In genomic region chr5:22567983-22568382, GRCh38 we compare ENCODE assay signal across 30 cellular contexts.
"Had no signal": no experiment of that assay in that cellular context is flagged by ENCODE, and none has a peak within 500 bp of the region (broad histone marks: within the 10 kb centered on the region; RNA-seq: fewer than 3 reads in every experiment).

No MANE protein-coding gene starts in this region.

- H3K36me3 ChIP-seq: adrenal gland, ascending aorta, cardiac muscle cell had no signal

- H3K4me3 ChIP-seq: adrenal gland, ascending aorta, cardiac muscle cell had no signal

- H3K4me1 ChIP-seq: adrenal gland, ascending aorta had no signal

- H3K9me3 ChIP-seq: adrenal gland, ascending aorta had no signal

- DNase-seq: activated B cell treated with CpG ODN at 0.5 μM for 24 hours; activated CD4-positive, alpha-beta memory T cell treated with anti-CD3 and anti-CD28 coated beads for 36 hours; activated CD4-positive, alpha-beta T cell treated with anti-CD3 and anti-CD28 coated beads for 4 hours; activated CD4-positive, alpha-beta T cell treated with anti-CD3 and anti-CD28 coated beads, Interleukin-2, amount 10 ng/mL, durations not matched to agents 24 days and 14 days; activated CD4-positive, alpha-beta T cell treated with anti-CD3 and anti-CD28 coated beads, Interleukin-2, amount 50 U/mL, for 1 hour; activated CD4-positive, alpha-beta T cell treated with anti-CD3 and anti-CD28 coated beads, Interleukin-2, amount 50 U/mL, for 4 hours; activated CD4-positive, CD25-positive, alpha-beta regulatory T cell treated with anti-CD3 and anti-CD28 coated beads, Interleukin-2, amount 50 U/mL, for 72 hours; activated CD8-positive, alpha-beta memory T cell treated with anti-CD3 and anti-CD28 coated beads, Interleukin-2, amount 50 U/mL, for 4 hours; activated CD8-positive, alpha-beta T cell treated with anti-CD3 and anti-CD28 coated beads for 36 hours; activated gamma-delta T cell; activated naive CD4-positive, alpha-beta T cell treated with anti-CD3 and anti-CD28 coated beads, Interleukin-2, amount 10 ng/mL, durations not matched to agents 7 days and 5 days; activated naive CD4-positive, alpha-beta T cell treated with Interleukin-2 at 50 U/mL for 16 hours; activated naive CD8-positive, alpha-beta T cell treated with anti-CD3 and anti-CD28 coated beads, Interleukin-2, amount 10 ng/mL, durations not matched to agents 7 days and 5 days; activated naive CD8-positive, alpha-beta T cell treated with anti-CD3 and anti-CD28 coated beads, Interleukin-2, amount 50 U/mL, for 24 hours; activated T-cell treated with anti-CD3 and anti-CD28 coated beads for 4 hours; activated T-cell treated with anti-CD3 and anti-CD28 coated beads, Interleukin-2, amount 50 U/mL, for 1 hour; activated T-cell treated with anti-CD3 and anti-CD28 coated beads, Interleukin-2, amount 50 U/mL, for 4 hours; activated T-cell treated with anti-CD3 and anti-CD28 coated beads, Interleukin-2, amount 50 U/mL, for 72 hours; adrenal gland; amygdala; anterior cingulate cortex; caudate nucleus; cerebellar nuclear complex; T-helper 1 cell; T-helper 2 cell; T-helper 9 cell had no signal

- ATAC-seq: activated CD8-positive, alpha-beta T cell treated with anti-CD3 and anti-CD28 coated beads for 36 hours; activated naive CD8-positive, alpha-beta T cell treated with anti-CD3 and anti-CD28 coated beads, Interleukin-2, amount 50 U/mL, for 24 hours; activated T-cell treated with anti-CD3 and anti-CD28 coated beads, Interleukin-2, amount 50 U/mL, for 4 hours; activated T-cell treated with anti-CD3 and anti-CD28 coated beads, Interleukin-2, amount 50 U/mL, for 72 hours; activated T-helper 17 cell treated with anti-CD3 and anti-CD28 coated beads, Interleukin-2, amount 50 U/mL, for 72 hours had no signal

- H3K27ac ChIP-seq: adrenal gland, ascending aorta, cardiac muscle cell, VCaP had no signal

- H3K27me3 ChIP-seq: adrenal gland, ascending aorta, cardiac muscle cell had no signal
